8 cellular contexts compared by ENCODE assay signal in genomic region chr4:38759077-38759789, GRCh38. TPM values are rescaled to one million over a fixed set of nuclear protein-coding genes. Genes with fewer than 3 reads are reported as not detected.
DNase-seq lines count a peak whose midpoint lies in the region; ATAC-seq, FAIRE-seq and TF ChIP-seq lines count a peak whose summit lies in the region.

No MANE protein-coding gene starts in this region.

- intact Hi-C loops in PC-9 (cut with micrococcal nuclease; ENCODE audit: unreplicated experiment) = loop anchor here (1.0 to 10.0 kb wide), 5 partner anchors 46 to 1216 kb away; partner anchors contain the start of genes LIAS, PDS5A, RPL9 and TLR1
- intact Hi-C loops in activated T-helper 1 cell treated with anti-CD3 and anti-CD28 coated beads, Interleukin-12 subunit alpha, Interleukin-12 subunit beta, Interleukin-2, Interleukin-4 antibody, amounts not matched to agents 30 ng/mL and 10 ng/mL and 1 ng/mL, durations not matched to agents 14 hours and 24 hours and 36 hours (cut with micrococcal nuclease) = loop anchor here (1.0 to 10.0 kb wide), 9 partner anchors 24 to 424 kb away; partner anchors contain the start of genes TLR1, TLR6 and WDR19

- H3K27ac ChIP-seq in PC-9 = no peak overlapping the region

- in situ Hi-C loops in GM13976 (cut with MboI; ENCODE audit: low sequenced_read_pairs, unreplicated experiment) = loop anchor here (10.0 kb wide), 1 partner anchor 376 kb away; no protein-coding TSS in a partner anchor

- no peak overlapping the region for H3K27ac Mint-ChIP-seq in activated T-helper 1 cell treated with anti-CD3 and anti-CD28 coated beads, Interleukin-12 subunit alpha, Interleukin-12 subunit beta, Interleukin-2, Interleukin-4 antibody, amounts not matched to agents 30 ng/mL and 10 ng/mL and 1 ng/mL, durations not matched to agents 14 hours and 24 hours and 36 hours
- H3K27ac Mint-ChIP-seq in nephron progenitor cell = no peak overlapping the region

- H3K4me3 Mint-ChIP-seq in activated T-helper 1 cell treated with anti-CD3 and anti-CD28 coated beads, Interleukin-12 subunit alpha, Interleukin-12 subunit beta, Interleukin-2, Interleukin-4 antibody, amounts not matched to agents 30 ng/mL and 10 ng/mL and 1 ng/mL, durations not matched to agents 14 hours and 24 hours and 36 hours = no peak overlapping the region
- H3K4me3 Mint-ChIP-seq in nephron progenitor cell = no peak overlapping the region

- BruUV-seq in PC-9 (replicated peaks; lab: Mats Ljungman, UMichigan) = no TSS peak

- FAIRE-seq in A204.1 (lab: Jason Lieb, UNC) = peak; percentile 99

- H3K9me3 Mint-ChIP-seq in activated T-helper 1 cell treated with anti-CD3 and anti-CD28 coated beads, Interleukin-12 subunit alpha, Interleukin-12 subunit beta, Interleukin-2, Interleukin-4 antibody, amounts not matched to agents 30 ng/mL and 10 ng/mL and 1 ng/mL, durations not matched to agents 14 hours and 24 hours and 36 hours = no peaks in the 10 kb centered on the region
- no peaks in the 10 kb centered on the region for H3K9me3 Mint-ChIP-seq in nephron progenitor cell

- POLR2A ChIA-PET in PC-9 (lab: Charles Lee; ENCODE audit: unreplicated experiment) = interaction anchor here (0.6 to 0.7 kb wide), 3 partner anchors 13 to 730 kb away, joined by 3 to 5 read pairs (median 3); no protein-coding TSS in a partner anchor

- H3K27me3 ChIP-seq in PC-9 (ENCODE audit: insufficient read depth, low read depth) = no peaks in the 10 kb centered on the region

- 0 out of 2 replicates have a peak, but pooled peaks cover 3% of the 10 kb centered on the region for H3F3A ChIP-seq in PC-9 (ENCODE audit: insufficient read depth, low read depth)

- H3K9me3 ChIP-seq in PC-9 (ENCODE audit: insufficient read depth, low read depth) = no peaks in the 10 kb centered on the region

- H3K4me2 ChIP-seq in PC-9 = peak overlapping the region; percentile 42; the same call in 1 of the 2 replicates

- H2AFZ ChIP-seq in PC-9 = peak overlapping the region; percentile 20; the same call in 1 of the 2 replicates

- no peak overlapping the region for H3K4me3 ChIP-seq in PC-9

- no peak for ATAC-seq in GM21367 (IDR thresholded peaks at IDR 0.05; ENCODE audit: unreplicated experiment)

- CTCF ChIA-PET in PC-9 (lab: Charles Lee) = interaction anchor here (0.5 to 3.2 kb wide), 8 partner anchors 23 to 579 kb away, joined by 3 to 23 read pairs (median 4); partner anchors contain the start of genes TLR1 and TLR10

- TF ChIP-seq CTCF in GM13976 (IDR thresholded peaks at IDR 0.05; ENCODE audit: borderline replicate concordance, control extremely low read depth, extremely low read depth, insufficient read depth, missing control alignments) = peak; percentile 51
- TF ChIP-seq CTCF in PC-9 (conservative IDR thresholded peaks at IDR 0.05) = peak; percentile 86
- TF ChIP-seq CTCF in nephron progenitor cell (IDR thresholded peaks at IDR 0.05) = peak; percentile 65

- peaks cover 29% of the 10 kb centered on the region for H3K4me1 Mint-ChIP-seq in activated T-helper 1 cell treated with anti-CD3 and anti-CD28 coated beads, Interleukin-12 subunit alpha, Interleukin-12 subunit beta, Interleukin-2, Interleukin-4 antibody, amounts not matched to agents 30 ng/mL and 10 ng/mL and 1 ng/mL, durations not matched to agents 14 hours and 24 hours and 36 hours (ENCODE audit: low read depth)
- peaks cover 11% of the 10 kb centered on the region for H3K4me1 Mint-ChIP-seq in nephron progenitor cell

- DNase-seq in GM13976 (ENCODE audit: low spot score) (peak; percentile 48), PC-9 (peak in 1 of 2 experiments; percentile 36), fibroblast of peridontal ligament (ENCODE audit: extremely low read depth) (peak; percentile 76), nephron progenitor cell (peak; percentile 71), stromal cell of bone marrow (ENCODE audit: low read depth) (peak; percentile 81)
- DNase-seq in activated T-helper 1 cell treated with anti-CD3 and anti-CD28 coated beads, Interleukin-12 subunit alpha, Interleukin-12 subunit beta, Interleukin-2, Interleukin-4 antibody, amounts not matched to agents 30 ng/mL and 10 ng/mL and 1 ng/mL, durations not matched to agents 14 hours and 24 hours and 36 hours (ENCODE audit: low spot score) = peak; percentile 34

- H3K4me1 ChIP-seq in PC-9 (replicated peaks; ENCODE audit: insufficient read depth) = no peaks in the 10 kb centered on the region

- no peaks in the 10 kb centered on the region for H3K36me3 ChIP-seq in PC-9 (ENCODE audit: low read depth)

- no peaks in the 10 kb centered on the region for H4K20me1 ChIP-seq in PC-9 (ENCODE audit: insufficient read depth)

- H3K36me3 Mint-ChIP-seq in activated T-helper 1 cell treated with anti-CD3 and anti-CD28 coated beads, Interleukin-12 subunit alpha, Interleukin-12 subunit beta, Interleukin-2, Interleukin-4 antibody, amounts not matched to agents 30 ng/mL and 10 ng/mL and 1 ng/mL, durations not matched to agents 14 hours and 24 hours and 36 hours (ENCODE audit: low read depth) = peaks cover 2% of the 10 kb centered on the region
- no peaks in the 10 kb centered on the region for H3K36me3 Mint-ChIP-seq in nephron progenitor cell (ENCODE audit: low read depth)

- H3K9me2 ChIP-seq in PC-9 (ENCODE audit: insufficient read depth) = no peaks in the 10 kb centered on the region

- H3K27me3 Mint-ChIP-seq in activated T-helper 1 cell treated with anti-CD3 and anti-CD28 coated beads, Interleukin-12 subunit alpha, Interleukin-12 subunit beta, Interleukin-2, Interleukin-4 antibody, amounts not matched to agents 30 ng/mL and 10 ng/mL and 1 ng/mL, durations not matched to agents 14 hours and 24 hours and 36 hours (ENCODE audit: insufficient read depth) = no peaks in the 10 kb centered on the region
- H3K27me3 Mint-ChIP-seq in nephron progenitor cell (ENCODE audit: low read depth, poor library complexity) = no peaks in the 10 kb centered on the region

- H3K79me2 ChIP-seq in PC-9 (ENCODE audit: low read depth) = no peaks in the 10 kb centered on the region

RNA-seq across cellular contexts. Expression of gene TLR10, which starts 23.6 kb away (rescaled TPM):
- not detected in 2 replicates for total RNA-seq in PC-9 (2021)
- not detected in 2 replicates for total RNA-seq in activated T-helper 1 cell treated with anti-CD3 and anti-CD28 coated beads, Interleukin-12 subunit alpha, Interleukin-12 subunit beta, Interleukin-2, Interleukin-4 antibody, amounts not matched to agents 30 ng/mL and 10 ng/mL and 1 ng/mL, durations not matched to agents 14 hours and 24 hours and 36 hours

RNA-seq across cellular contexts. Expression of gene TLR1, which starts 45.4 kb away (rescaled TPM):
- 3.0 and 3.9 TPM in 2 replicates for total RNA-seq in PC-9 (2021)
- 1.9 and 2.7 TPM in 2 replicates for total RNA-seq in activated T-helper 1 cell treated with anti-CD3 and anti-CD28 coated beads, Interleukin-12 subunit alpha, Interleukin-12 subunit beta, Interleukin-2, Interleukin-4 antibody, amounts not matched to agents 30 ng/mL and 10 ng/mL and 1 ng/mL, durations not matched to agents 14 hours and 24 hours and 36 hours
